Comparison of ENCODE assay signal across 25 cellular contexts in the genomic region with DNA sequence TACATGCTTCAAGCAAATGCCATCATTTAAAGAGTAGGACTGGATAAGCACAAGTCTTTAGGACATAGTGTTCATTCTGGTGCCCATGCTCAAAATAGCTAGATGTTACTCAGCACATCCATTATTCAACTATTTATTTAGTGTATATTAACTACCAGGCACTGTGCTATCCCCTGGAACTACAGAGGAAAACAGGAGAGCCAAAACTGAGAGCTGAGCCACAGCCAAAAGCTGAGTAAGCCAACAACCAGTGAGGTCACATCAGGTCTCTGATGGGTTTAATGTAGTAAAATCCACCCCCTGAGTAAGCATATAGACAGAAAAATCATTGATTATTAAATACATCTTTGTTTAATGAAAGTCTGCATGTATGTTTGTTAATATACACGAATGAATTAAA.
"Had no signal": no experiment of that assay in that cellular context is flagged by ENCODE, and none has a peak within 500 bp of the region (broad histone marks: within the 10 kb centered on the region; RNA-seq: fewer than 3 reads in every experiment).

No MANE protein-coding gene starts in this region.

- DNase-seq: hypothalamus; immature natural killer cell; kidney; left colon; left lung; lower lobe of right lung; mesendoderm; naive B cell; natural killer cell; nephron progenitor cell; occipital lobe; right lobe of liver; small intestine; spleen; stimulated activated CD4-positive, alpha-beta T cell treated with anti-CD3 and anti-CD28 coated beads, Interleukin-4, amount 100 ng/mL, for 24 hours; stimulated activated naive CD4-positive, alpha-beta T cell; testis; thyroid gland; transverse colon; upper lobe of left lung had no signal

- H3K27ac ChIP-seq: left lung, lower lobe of right lung, neural progenitor cell, neutrophil, right atrium auricular region, right lobe of liver, spleen, testis, thyroid gland, transverse colon, upper lobe of left lung, vagina had no signal

- H3K4me3 ChIP-seq: left lung, lower lobe of right lung, neural progenitor cell, right atrium auricular region, right lobe of liver, spleen, testis, thyroid gland, transverse colon, upper lobe of left lung, vagina had no signal

- H3K27me3 ChIP-seq: left lung, neural progenitor cell, neutrophil, right atrium auricular region, right lobe of liver, spleen, testis, thyroid gland, transverse colon, upper lobe of left lung, vagina had no signal

- H3K36me3 ChIP-seq: left lung, lower lobe of right lung, neural progenitor cell, neutrophil, right atrium auricular region, right lobe of liver, spleen, thyroid gland, transverse colon, upper lobe of left lung, vagina had no signal

- H3K9ac ChIP-seq: neural progenitor cell had no signal

- ATAC-seq: left colon; natural killer cell; stimulated activated effector memory CD8-positive, alpha-beta T cell treated with anti-CD3 and anti-CD28 coated beads, Interleukin-12 subunit alpha, Interleukin-12 subunit beta, amount 100 ng/mL, for 72 hours had no signal

- H3K9me3 ChIP-seq: left lung, lower lobe of right lung, neutrophil, right lobe of liver, spleen, testis, thyroid gland, transverse colon, upper lobe of left lung, vagina had no signal

- H3K4me2 ChIP-seq: neural progenitor cell had no signal

- H2AFZ ChIP-seq: neural progenitor cell had no signal

- H3K4me1 ChIP-seq: left lung, neural progenitor cell, right atrium auricular region, right lobe of liver, spleen, thyroid gland, transverse colon, upper lobe of left lung, vagina had no signal
